In genomic region chr1:87600848-87601247, GRCh38 we compare ENCODE assay signal across 2 cellular contexts.
TF ChIP-seq lines count a peak whose summit lies in the region.

No MANE protein-coding gene starts in this region.

TF ChIP-seq in GM23338, 12 proteins besides CTCF, POLR2A, EP300 and RAD21 (continued from another document):
- TF ChIP-seq REST (IDR thresholded peaks at IDR 0.05; ENCODE audit: unreplicated experiment) (no peak), ZNF114 (CRISPR knock-in tag; IDR thresholded peaks at IDR 0.05) (no peak), STAT1 (IDR thresholded peaks at IDR 0.05; ENCODE audit: unreplicated experiment) (no peak), NANOG (IDR thresholded peaks at IDR 0.05; ENCODE audit: borderline replicate concordance) (no peak), ZNF462 (CRISPR knock-in tag; IDR thresholded peaks at IDR 0.05) (no peak), JUNB (IDR thresholded peaks at IDR 0.05; ENCODE audit: unreplicated experiment) (no peak)

TF ChIP-seq in endothelial cell of umbilical vein, 7 proteins besides CTCF, POLR2A, EP300 and RAD21 (continued from another document):
- TF ChIP-seq JUN (IDR thresholded peaks at IDR 0.05; ENCODE audit: borderline replicate concordance, insufficient read depth, insufficient read length, low read depth) (peak; percentile 52), GATA2 (IDR thresholded peaks at IDR 0.05; ENCODE audit: insufficient read depth, insufficient read length, low read depth, low read length) (no peak), EZH2 (IDR thresholded peaks at IDR 0.05; ENCODE audit: borderline replicate concordance, low read depth, low read length, severe bottlenecking) (no peak)
TF ChIP-seq in endothelial cell of umbilical vein: peak in this region for 1.
